17 cellular contexts compared by ENCODE assay signal in the genomic region with DNA sequence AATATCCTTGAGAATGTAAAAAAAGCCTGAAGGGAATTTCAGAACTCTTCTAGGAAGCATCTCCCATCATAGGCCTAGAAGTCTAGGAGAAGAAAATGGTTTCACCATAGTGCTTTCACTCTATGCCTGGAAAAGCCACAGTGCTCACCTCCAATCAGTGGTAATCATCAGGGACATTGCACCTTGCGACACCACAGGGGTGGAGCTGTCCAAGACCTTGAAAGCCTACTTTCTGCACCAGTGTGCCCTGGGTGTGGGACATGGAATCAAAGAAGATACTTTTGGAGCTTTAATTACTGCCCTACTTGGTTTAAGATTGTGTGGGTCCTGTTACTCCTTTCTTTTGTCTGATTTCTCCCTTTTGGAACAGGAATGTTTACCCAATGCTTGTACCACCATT.
DNase-seq lines count a peak whose midpoint lies in the region; ATAC-seq, FAIRE-seq and TF ChIP-seq lines count a peak whose summit lies in the region.
"Had no signal": no experiment of that assay in that cellular context is flagged by ENCODE, and none has a peak within 500 bp of the region (broad histone marks: within the 10 kb centered on the region; RNA-seq: fewer than 3 reads in every experiment).

No MANE protein-coding gene starts in this region.

- DNase-seq in HepG2 (ENCODE audit: low spot score) (no peak), right lobe of liver (no peak), mucosa of descending colon (no peak), NCI-H524 treated with DMSO at 0.1 percent for 48 hours (lab: John Stamatoyannopoulos, UW) (no peak)
- DNase-seq: C1 segment of cervical spinal cord, COR-L47, DMS153, DMS79, EL, GDM1, H9 had no signal

- no peak for TF ChIP-seq CTCF in HepG2 (CRISPR knock-in tag; IDR thresholded peaks at IDR 0.05)
- TF ChIP-seq CTCF in right lobe of liver (IDR thresholded peaks at IDR 0.05), result no peak
- no peak for TF ChIP-seq CTCF in mucosa of descending colon (IDR thresholded peaks at IDR 0.05)

- H2AFZ ChIP-seq in HepG2 (ENCODE audit: low read length), result no peak overlapping the region
- H2AFZ ChIP-seq: GM23338 had no signal

- POLR2A ChIA-PET in HepG2 (lab: Yijun Ruan, JAX), result no interaction called here

- H3K4me2 ChIP-seq in HepG2 (ENCODE audit: low read depth, low read length), result no peak overlapping the region
- H3K4me2 ChIP-seq: GM23338 had no signal

- H3K36me3 ChIP-seq in HepG2 (replicated peaks in 1 of 2; ENCODE audit: control insufficient read depth in 1 of 2, insufficient read depth in 2 of 2, low read length in 2 of 2) (no peaks in the 10 kb centered on the region), right lobe of liver (no peaks in the 10 kb centered on the region), mucosa of descending colon (ENCODE audit: low read depth) (no peaks in the 10 kb centered on the region)

- BruUV-seq in HepG2 (replicated peaks; lab: Mats Ljungman, UMichigan), result no TSS peak

- H3K27ac ChIP-seq in HepG2 (ENCODE audit: extremely low read length, insufficient read depth, low read length) (no peak overlapping the region), right lobe of liver (no peak overlapping the region)

- FAIRE-seq in HepG2 (lab: Jason Lieb, UNC), result no peak
- FAIRE-seq: GM12878, GM19239 had no signal

- H3K4me1 ChIP-seq in HepG2 (ENCODE audit: insufficient read depth, low read length) (no peaks in the 10 kb centered on the region), right lobe of liver (no peaks in the 10 kb centered on the region), mucosa of descending colon (ENCODE audit: low read depth) (no peaks in the 10 kb centered on the region)

- TF ChIP-seq POLR2A in HepG2 (IDR thresholded peaks at IDR 0.05; ENCODE audit: insufficient read depth in 1 of 2, low read depth in 2 of 2, low read length in 2 of 2), result no peak
- TF ChIP-seq POLR2A in right lobe of liver (IDR thresholded peaks at IDR 0.05), result no peak

- no peaks in the 10 kb centered on the region for H4K20me1 ChIP-seq in HepG2 (ENCODE audit: insufficient read depth, low read length)

- H3K79me2 ChIP-seq in HepG2 (ENCODE audit: insufficient read depth, low read length), result no peaks in the 10 kb centered on the region

- H3K4me3 ChIP-seq in HepG2 (replicated peaks in 1 of 3; ENCODE audit: insufficient read depth in 1 of 3, low read depth in 2 of 3, low read length in 3 of 3), result no peak overlapping the region
- no peak overlapping the region for H3K4me3 ChIP-seq in right lobe of liver
- no peak overlapping the region for H3K4me3 ChIP-seq in mucosa of descending colon
- H3K4me3 ChIP-seq: GM12878, GM23338 had no signal

- in situ Hi-C loops in HepG2 (cut with HindIII; ENCODE audit: extremely low pct_ligation_motif_present, low pct_unique_long_range_greater_than_20kb), result no loop called here

- H3K27me3 ChIP-seq in HepG2 (ENCODE audit: control insufficient read depth in 1 of 2, insufficient read depth in 2 of 2, low read length in 2 of 2) (no peaks in the 10 kb centered on the region), right lobe of liver (no peaks in the 10 kb centered on the region)

- H3K9me3 ChIP-seq in HepG2 (ENCODE audit: low read length) (no peaks in the 10 kb centered on the region), right lobe of liver (no peaks in the 10 kb centered on the region), mucosa of descending colon (no peaks in the 10 kb centered on the region)

- no peak overlapping the region for H3K9ac ChIP-seq in HepG2 (ENCODE audit: insufficient read depth, low read depth, low read length)

- TF ChIP-seq EP300 in HepG2 (IDR thresholded peaks at IDR 0.05; ENCODE audit: low read depth in 2 of 2, low read length in 2 of 2), result no peak
- no peak for TF ChIP-seq EP300 in HepG2 (CRISPR knock-in tag; IDR thresholded peaks at IDR 0.05; ENCODE audit: borderline replicate concordance)
- no peak for TF ChIP-seq EP300 in Ishikawa (IDR thresholded peaks at IDR 0.05; ENCODE audit: borderline replicate concordance)

- no peak for TF ChIP-seq RAD21 in HepG2 (CRISPR knock-in tag; IDR thresholded peaks at IDR 0.05)
- no peak for TF ChIP-seq RAD21 in Ishikawa (IDR thresholded peaks at IDR 0.05; ENCODE audit: low read depth)

- intact Hi-C loops in HepG2 (cut with micrococcal nuclease; ENCODE audit: unreplicated experiment) (no loop called here), right lobe of liver (cut with DNase I) (no loop called here), mucosa of descending colon (cut with DNase I, micrococcal nuclease) (no loop called here)

- 0% methylated on average over 1 of the region's 1 CpG for WGBS in HepG2 (ENCODE audit: low lambda C conversion rate)
- WGBS in right lobe of liver (ENCODE audit: insufficient coverage, low coverage, low lambda C conversion rate, missing lambda C conversion rate), result no CpG with 5 or more reads among the region's 1 CpG

- ATAC-seq in HepG2 (peak; percentile 62; the same call in 2 of the 3 replicates), right lobe of liver (no peak), mucosa of descending colon (peak; percentile 24), HG03571 (IDR thresholded peaks at IDR 0.05; ENCODE audit: unreplicated experiment) (no peak)
- ATAC-seq: GM12878, GM23338, HCT116 had no signal

- CTCF ChIA-PET in HepG2 (lab: Yijun Ruan, JAX; ENCODE audit: low intra/inter-chr PET ratio, low total read pairs), result no interaction called here

TF ChIP-seq in HepG2, 621 proteins besides CTCF, POLR2A, EP300 and RAD21:
- no peak for TF ChIP-seq MIER3 (CRISPR knock-in tag; IDR thresholded peaks at IDR 0.05; ENCODE audit: borderline replicate concordance)
- no peak for TF ChIP-seq ZNF713 (CRISPR knock-in tag; IDR thresholded peaks at IDR 0.05)
- no peak for TF ChIP-seq TP53 (CRISPR knock-in tag; conservative IDR thresholded peaks at IDR 0.05)
- no peak for TF ChIP-seq ZNF282 (IDR thresholded peaks at IDR 0.05; ENCODE audit: partially characterized antibody)
- TF ChIP-seq REL (CRISPR knock-in tag; conservative IDR thresholded peaks at IDR 0.05), result no peak
- TF ChIP-seq HMG20A (CRISPR knock-in tag; IDR thresholded peaks at IDR 0.05; ENCODE audit: borderline replicate concordance), result no peak
- no peak for TF ChIP-seq ZSCAN30 (CRISPR knock-in tag; IDR thresholded peaks at IDR 0.05)
- TF ChIP-seq ZNF337 (CRISPR knock-in tag; IDR thresholded peaks at IDR 0.05; ENCODE audit: borderline replicate concordance, low read depth), result no peak
- TF ChIP-seq TCF7L2 (IDR thresholded peaks at IDR 0.05; ENCODE audit: low read depth, low read length), result no peak
- no peak for TF ChIP-seq ZFP41 (CRISPR knock-in tag; IDR thresholded peaks at IDR 0.05; ENCODE audit: borderline replicate concordance)
- TF ChIP-seq, protein P1, sequence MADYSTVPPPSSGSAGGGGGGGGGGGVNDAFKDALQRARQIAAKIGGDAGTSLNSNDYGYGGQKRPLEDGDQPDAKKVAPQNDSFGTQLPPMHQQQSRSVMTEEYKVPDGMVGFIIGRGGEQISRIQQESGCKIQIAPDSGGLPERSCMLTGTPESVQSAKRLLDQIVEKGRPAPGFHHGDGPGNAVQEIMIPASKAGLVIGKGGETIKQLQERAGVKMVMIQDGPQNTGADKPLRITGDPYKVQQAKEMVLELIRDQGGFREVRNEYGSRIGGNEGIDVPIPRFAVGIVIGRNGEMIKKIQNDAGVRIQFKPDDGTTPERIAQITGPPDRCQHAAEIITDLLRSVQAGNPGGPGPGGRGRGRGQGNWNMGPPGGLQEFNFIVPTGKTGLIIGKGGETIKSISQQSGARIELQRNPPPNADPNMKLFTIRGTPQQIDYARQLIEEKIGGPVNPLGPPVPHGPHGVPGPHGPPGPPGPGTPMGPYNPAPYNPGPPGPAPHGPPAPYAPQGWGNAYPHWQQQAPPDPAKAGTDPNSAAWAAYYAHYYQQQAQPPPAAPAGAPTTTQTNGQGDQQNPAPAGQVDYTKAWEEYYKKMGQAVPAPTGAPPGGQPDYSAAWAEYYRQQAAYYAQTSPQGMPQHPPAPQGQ (CRISPR knock-in tag; IDR thresholded peaks at IDR 0.05; ENCODE audit: borderline replicate concordance), result no peak
- no peak for TF ChIP-seq FOXK2 (IDR thresholded peaks at IDR 0.05)

TF ChIP-seq in Ishikawa, 13 proteins besides CTCF, POLR2A, EP300 and RAD21:
- no peak for TF ChIP-seq TAF1 (IDR thresholded peaks at IDR 0.05; ENCODE audit: low read depth)
- no peak for TF ChIP-seq CREB1 (IDR thresholded peaks at IDR 0.05; ENCODE audit: low read depth)
- TF ChIP-seq, protein P2, sequence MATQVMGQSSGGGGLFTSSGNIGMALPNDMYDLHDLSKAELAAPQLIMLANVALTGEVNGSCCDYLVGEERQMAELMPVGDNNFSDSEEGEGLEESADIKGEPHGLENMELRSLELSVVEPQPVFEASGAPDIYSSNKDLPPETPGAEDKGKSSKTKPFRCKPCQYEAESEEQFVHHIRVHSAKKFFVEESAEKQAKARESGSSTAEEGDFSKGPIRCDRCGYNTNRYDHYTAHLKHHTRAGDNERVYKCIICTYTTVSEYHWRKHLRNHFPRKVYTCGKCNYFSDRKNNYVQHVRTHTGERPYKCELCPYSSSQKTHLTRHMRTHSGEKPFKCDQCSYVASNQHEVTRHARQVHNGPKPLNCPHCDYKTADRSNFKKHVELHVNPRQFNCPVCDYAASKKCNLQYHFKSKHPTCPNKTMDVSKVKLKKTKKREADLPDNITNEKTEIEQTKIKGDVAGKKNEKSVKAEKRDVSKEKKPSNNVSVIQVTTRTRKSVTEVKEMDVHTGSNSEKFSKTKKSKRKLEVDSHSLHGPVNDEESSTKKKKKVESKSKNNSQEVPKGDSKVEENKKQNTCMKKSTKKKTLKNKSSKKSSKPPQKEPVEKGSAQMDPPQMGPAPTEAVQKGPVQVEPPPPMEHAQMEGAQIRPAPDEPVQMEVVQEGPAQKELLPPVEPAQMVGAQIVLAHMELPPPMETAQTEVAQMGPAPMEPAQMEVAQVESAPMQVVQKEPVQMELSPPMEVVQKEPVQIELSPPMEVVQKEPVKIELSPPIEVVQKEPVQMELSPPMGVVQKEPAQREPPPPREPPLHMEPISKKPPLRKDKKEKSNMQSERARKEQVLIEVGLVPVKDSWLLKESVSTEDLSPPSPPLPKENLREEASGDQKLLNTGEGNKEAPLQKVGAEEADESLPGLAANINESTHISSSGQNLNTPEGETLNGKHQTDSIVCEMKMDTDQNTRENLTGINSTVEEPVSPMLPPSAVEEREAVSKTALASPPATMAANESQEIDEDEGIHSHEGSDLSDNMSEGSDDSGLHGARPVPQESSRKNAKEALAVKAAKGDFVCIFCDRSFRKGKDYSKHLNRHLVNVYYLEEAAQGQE (IDR thresholded peaks at IDR 0.05; ENCODE audit: low read depth), result 0 out of 2 replicates have a peak, but pooled peaks have one; percentile 31
- TF ChIP-seq CEBPB (IDR thresholded peaks at IDR 0.05), result no peak

Comparison
In these comparisons a context has a peak if more than half of its experiments do, and no peak if none do; other contexts are left out.
1. ATAC-seq: peak in HepG2 (single experiment) and mucosa of descending colon (single experiment); none in right lobe of liver (0 of 4) and HG03571 (single experiment).